ENCODE assay signal across 28 cellular contexts in the genomic region with DNA sequence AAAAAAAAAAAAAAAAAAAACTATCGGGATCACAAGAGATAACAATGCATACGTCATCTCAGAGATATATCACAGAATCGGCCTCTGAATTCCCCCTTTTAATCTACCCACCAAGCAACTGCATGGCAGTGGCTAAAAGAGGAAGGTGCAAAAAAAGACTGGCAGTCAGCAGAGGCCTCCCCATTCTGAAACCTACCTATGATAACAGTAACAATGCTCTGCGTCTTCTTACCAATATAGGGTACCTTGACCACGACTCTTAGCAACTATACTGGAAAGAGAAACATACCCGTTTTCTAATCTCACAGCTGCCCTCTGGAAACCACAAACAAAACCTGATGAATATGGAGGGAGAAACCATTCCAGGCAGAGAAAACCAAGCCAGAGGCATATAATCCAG.
"Had no signal": no experiment of that assay in that cellular context is flagged by ENCODE, and none has a peak within 500 bp of the region (broad histone marks: within the 10 kb centered on the region; RNA-seq: fewer than 3 reads in every experiment).

No MANE protein-coding gene starts in this region.

- H3K4me3 ChIP-seq: esophagus muscularis mucosa, gastrocnemius medialis, heart right ventricle had no signal

- DNase-seq: activated CD4-positive, alpha-beta memory T cell treated with anti-CD3 and anti-CD28 coated beads, Interleukin-2, amount 10 ng/mL, durations not matched to agents 7 days and 5 days; activated CD4-positive, alpha-beta T cell treated with anti-CD3 and anti-CD28 coated beads for 1 hour; activated CD4-positive, alpha-beta T cell treated with anti-CD3 and anti-CD28 coated beads for 4 hours; activated CD4-positive, alpha-beta T cell treated with anti-CD3 and anti-CD28 coated beads, Interleukin-2, amount 10 ng/mL, durations not matched to agents 7 days and 5 days; activated CD4-positive, alpha-beta T cell treated with anti-CD3 and anti-CD28 coated beads, Interleukin-2, amount 50 U/mL, for 4 hours; activated CD8-positive, alpha-beta memory T cell treated with anti-CD3 and anti-CD28 coated beads, Interleukin-2, amount 50 U/mL, for 48 hours; activated gamma-delta T cell treated with Interleukin-2 at 50 U/mL for 16 hours; activated naive CD4-positive, alpha-beta T cell treated with anti-CD3 and anti-CD28 coated beads, Interleukin-2, amount 50 U/mL, for 16 hours; activated naive CD4-positive, alpha-beta T cell treated with Interleukin-2 at 50 U/mL for 16 hours; activated T-cell treated with anti-CD3 and anti-CD28 coated beads for 4 hours; activated T-cell treated with anti-CD3 and anti-CD28 coated beads, Interleukin-2, amount 50 U/mL, for 24 hours; activated T-cell treated with anti-CD3 and anti-CD28 coated beads, Interleukin-2, amount 50 U/mL, for 72 hours; amniotic stem cell; anterior cingulate cortex; brain microvascular endothelial cell; caudate nucleus; cortex of kidney; dermis blood vessel endothelial cell; effector CD4-positive, alpha-beta T cell; effector memory CD8-positive, alpha-beta T cell; erythroblast; foreskin keratinocyte; gastrocnemius medialis; heart right ventricle; T-helper 2 cell had no signal

- ATAC-seq: activated T-cell treated with anti-CD3 and anti-CD28 coated beads, Interleukin-2, amount 50 U/mL, for 72 hours; effector memory CD8-positive, alpha-beta T cell; foreskin keratinocyte; gastrocnemius medialis; heart right ventricle; WTC11 had no signal

- H3K9me3 ChIP-seq: esophagus muscularis mucosa, gastrocnemius medialis had no signal

- H3K27ac ChIP-seq: brain microvascular endothelial cell, esophagus muscularis mucosa, foreskin keratinocyte, gastrocnemius medialis, heart right ventricle, VCaP had no signal

- H3K4me1 ChIP-seq: esophagus muscularis mucosa, foreskin keratinocyte, gastrocnemius medialis had no signal

- H3K36me3 ChIP-seq: brain microvascular endothelial cell, esophagus muscularis mucosa, gastrocnemius medialis, heart right ventricle had no signal

- H3K27me3 ChIP-seq: brain microvascular endothelial cell, esophagus muscularis mucosa, foreskin keratinocyte, gastrocnemius medialis, heart right ventricle had no signal
